4 cellular contexts compared by ENCODE assay signal in the genomic region with DNA sequence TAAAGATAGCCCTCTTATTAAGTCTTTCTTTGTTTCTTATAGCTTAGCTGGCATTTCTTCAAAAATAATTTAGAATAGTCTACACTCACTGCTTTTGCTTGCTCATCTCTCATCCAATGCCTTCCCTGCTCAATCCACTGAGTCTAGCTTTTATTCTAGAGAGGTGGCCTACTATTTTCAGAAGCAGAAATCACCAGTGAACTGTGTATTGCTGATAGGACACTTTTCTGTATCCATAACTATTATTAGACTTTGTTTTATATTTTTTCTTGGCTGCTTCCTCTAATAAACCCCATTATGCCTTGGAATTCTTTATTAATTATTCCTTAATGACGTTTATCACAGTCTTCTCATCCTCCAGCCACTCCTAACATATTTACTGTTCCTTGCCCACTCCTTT.
A peak's percentile ranks its signal among the peaks of the same experiment; 100 is the strongest.
TF ChIP-seq lines count a peak whose summit lies in the region.

No MANE protein-coding gene starts in this region.

TF ChIP-seq in A549, 52 proteins besides CTCF, POLR2A, EP300 and RAD21:
- TF ChIP-seq FOXS1 (CRISPR knock-in tag; IDR thresholded peaks at IDR 0.05) (no peak), MAFK (IDR thresholded peaks at IDR 0.05; ENCODE audit: partially characterized antibody) (peak; percentile 51)

TF ChIP-seq in GM23338, 12 proteins besides CTCF, POLR2A, EP300 and RAD21:
- no peak for TF ChIP-seq STAT1 (IDR thresholded peaks at IDR 0.05; ENCODE audit: unreplicated experiment)

TF ChIP-seq in IMR-90, 13 proteins besides CTCF, POLR2A, EP300 and RAD21:
- TF ChIP-seq MAFK (IDR thresholded peaks at IDR 0.05; ENCODE audit: low read depth, low read length) (peak; percentile 72), MXI1 (IDR thresholded peaks at IDR 0.05; ENCODE audit: borderline replicate concordance, low read depth, low read length) (no peak), NFE2L2 (IDR thresholded peaks at IDR 0.05; ENCODE audit: low read depth, low read length) (no peak), SMC3 (IDR thresholded peaks at IDR 0.05; ENCODE audit: low read depth, low read length) (no peak), CHD1 (IDR thresholded peaks at IDR 0.05; ENCODE audit: low read depth, low read length) (no peak)
- TF ChIP-seq, protein P1, sequence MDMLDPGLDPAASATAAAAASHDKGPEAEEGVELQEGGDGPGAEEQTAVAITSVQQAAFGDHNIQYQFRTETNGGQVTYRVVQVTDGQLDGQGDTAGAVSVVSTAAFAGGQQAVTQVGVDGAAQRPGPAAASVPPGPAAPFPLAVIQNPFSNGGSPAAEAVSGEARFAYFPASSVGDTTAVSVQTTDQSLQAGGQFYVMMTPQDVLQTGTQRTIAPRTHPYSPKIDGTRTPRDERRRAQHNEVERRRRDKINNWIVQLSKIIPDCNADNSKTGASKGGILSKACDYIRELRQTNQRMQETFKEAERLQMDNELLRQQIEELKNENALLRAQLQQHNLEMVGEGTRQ (IDR thresholded peaks at IDR 0.05; ENCODE audit: low read depth, low read length), result no peak
TF ChIP-seq in IMR-90: peak in this region for 1.

TF ChIP-seq in K562, 482 proteins besides CTCF, POLR2A, EP300 and RAD21:
- TF ChIP-seq ZFP91 (CRISPR knock-in tag; IDR thresholded peaks at IDR 0.05), result no peak
- TF ChIP-seq SRSF7 (optimal IDR thresholded peaks at IDR 0.05; ENCODE audit: low read depth, low read length), result no peak
- no peak for TF ChIP-seq KAT8 (IDR thresholded peaks at IDR 0.05; ENCODE audit: low read depth)
- peak; percentile 27; the same call in 1 of the 2 replicates for TF ChIP-seq C11orf30 (IDR thresholded peaks at IDR 0.05; ENCODE audit: low read depth)
- no peak for TF ChIP-seq TAF1 (IDR thresholded peaks at IDR 0.05; ENCODE audit: control insufficient read depth, extremely low read depth, insufficient read depth, low read length, severe bottlenecking)
- TF ChIP-seq ZNF561 (CRISPR knock-in tag; conservative IDR thresholded peaks at IDR 0.05), result no peak
- no peak for TF ChIP-seq GABPA (tag; conservative IDR thresholded peaks at IDR 0.05; ENCODE audit: low read depth)
- TF ChIP-seq, protein P2, sequence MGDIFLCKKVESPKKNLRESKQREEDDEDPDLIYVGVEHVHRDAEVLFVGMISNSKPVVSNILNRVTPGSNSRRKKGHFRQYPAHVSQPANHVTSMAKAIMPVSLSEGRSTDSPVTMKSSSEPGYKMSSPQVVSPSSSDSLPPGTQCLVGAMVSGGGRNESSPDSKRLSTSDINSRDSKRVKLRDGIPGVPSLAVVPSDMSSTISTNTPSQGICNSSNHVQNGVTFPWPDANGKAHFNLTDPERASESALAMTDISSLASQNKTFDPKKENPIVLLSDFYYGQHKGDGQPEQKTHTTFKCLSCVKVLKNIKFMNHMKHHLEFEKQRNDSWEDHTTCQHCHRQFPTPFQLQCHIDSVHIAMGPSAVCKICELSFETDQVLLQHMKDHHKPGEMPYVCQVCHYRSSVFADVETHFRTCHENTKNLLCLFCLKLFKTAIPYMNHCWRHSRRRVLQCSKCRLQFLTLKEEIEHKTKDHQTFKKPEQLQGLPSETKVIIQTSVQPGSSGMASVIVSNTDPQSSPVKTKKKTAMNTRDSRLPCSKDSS (IDR thresholded peaks at IDR 0.05; ENCODE audit: low read depth, partially characterized antibody), result no peak
- TF ChIP-seq SRSF9 (IDR thresholded peaks at IDR 0.05; ENCODE audit: borderline replicate concordance, low read depth, low read length), result no peak
- TF ChIP-seq ZNF316 (IDR thresholded peaks at IDR 0.05), result peak; percentile 40; the same call in 1 of the 2 replicates
- no peak for TF ChIP-seq SREBF1 (IDR thresholded peaks at IDR 0.05; ENCODE audit: borderline replicate concordance, low read depth, low read length)
- no peak for TF ChIP-seq PATZ1 (CRISPR knock-in tag; IDR thresholded peaks at IDR 0.05; ENCODE audit: borderline replicate concordance)
- no peak for TF ChIP-seq VEZF1 (CRISPR knock-in tag; IDR thresholded peaks at IDR 0.05)
- TF ChIP-seq MAFG (tag; conservative IDR thresholded peaks at IDR 0.05), result 0 out of 2 replicates have a peak, but pooled peaks have one; percentile 7
